18 cellular contexts compared by ENCODE assay signal in genomic region chr18:37175727-37176126, GRCh38.
A peak's percentile ranks its signal among the peaks of the same experiment; 100 is the strongest.
DNase-seq lines count a peak whose midpoint lies in the region; ATAC-seq, FAIRE-seq and TF ChIP-seq lines count a peak whose summit lies in the region.
"Had no signal": no experiment of that assay in that cellular context is flagged by ENCODE, and none has a peak within 500 bp of the region (broad histone marks: within the 10 kb centered on the region; RNA-seq: fewer than 3 reads in every experiment).

No MANE protein-coding gene starts in this region.

- no peaks in the 10 kb centered on the region for H3K79me2 ChIP-seq in mammary epithelial cell (ENCODE audit: insufficient read depth, low read length)

- H3K4me3 ChIP-seq in mammary epithelial cell (replicated peaks in 1 of 3; ENCODE audit: insufficient read depth in 1 of 3, low read depth in 2 of 3, low read length in 3 of 3) (no peak overlapping the region), breast epithelium (no peak overlapping the region)
- H3K4me3 ChIP-seq: GM12878 had no signal

- CTCF ChIA-PET in mammary epithelial cell (lab: Charles Lee; ENCODE audit: low non-redundant PET): no interaction called here

- no peaks in the 10 kb centered on the region for H4K20me1 ChIP-seq in mammary epithelial cell (ENCODE audit: insufficient read depth, low read length)

- no peak for DNase-seq in mammary epithelial cell
- DNase-seq in breast epithelium (ENCODE audit: low spot score in 2 of 2): no peak
- peak; percentile 83 for DNase-seq in NCI-H69 (lab: John Stamatoyannopoulos, UW)
- peak; percentile 78 for DNase-seq in iPS DF 19.7 (ENCODE audit: low read depth, low spot score)
- DNase-seq in activated naive CD8-positive, alpha-beta T cell treated with anti-CD3 and anti-CD28 coated beads for 36 hours: no peak
- DNase-seq in GM12892 (ENCODE audit: insufficient read length): no peak
- no peak for DNase-seq in HK-2 (ENCODE audit: unreplicated experiment)
- DNase-seq: CD4-positive, alpha-beta memory T cell; DND-41; NCI-H1105 treated with DMSO at 0.1 percent for 48 hours; NCI-H1930; NCI-H510A had no signal

- H3K27me3 Mint-ChIP-seq in activated naive CD8-positive, alpha-beta T cell treated with anti-CD3 and anti-CD28 coated beads for 36 hours: no peaks in the 10 kb centered on the region
- H3K27me3 Mint-ChIP-seq: CD4-positive, alpha-beta memory T cell; IgD-negative memory B cell had no signal

- H3K27ac ChIP-seq in mammary epithelial cell (ENCODE audit: insufficient read depth, low read depth, low read length) (no peak overlapping the region), breast epithelium (no peak overlapping the region)
- H3K27ac ChIP-seq: RWPE1 had no signal

- H3K4me2 ChIP-seq in mammary epithelial cell (ENCODE audit: insufficient read depth, low read depth, low read length): peak overlapping the region; percentile 8

- intact Hi-C loops in mammary epithelial cell (cut with micrococcal nuclease): no loop called here
- intact Hi-C loops in breast epithelium (cut with DNase I; ENCODE audit: low total_unique reads): no loop called here

- no TSS peak for BruUV-seq in mammary epithelial cell (replicated peaks; lab: Mats Ljungman, UMichigan)

- H3K4me3 Mint-ChIP-seq in activated naive CD8-positive, alpha-beta T cell treated with anti-CD3 and anti-CD28 coated beads for 36 hours: no peak overlapping the region
- H3K4me3 Mint-ChIP-seq: CD4-positive, alpha-beta memory T cell; IgD-negative memory B cell had no signal

- H3K36me3 ChIP-seq in mammary epithelial cell (ENCODE audit: insufficient read depth, low read length) (no peaks in the 10 kb centered on the region), breast epithelium (no peaks in the 10 kb centered on the region)

- FAIRE-seq in GM12892 (lab: Jason Lieb, UNC): no peak
- FAIRE-seq: G401.6, GM12878, GM18507 had no signal

- H2AFZ ChIP-seq in mammary epithelial cell (ENCODE audit: low read depth, low read length): no peak overlapping the region

- peaks cover 26% of the 10 kb centered on the region for H3K36me3 Mint-ChIP-seq in activated naive CD8-positive, alpha-beta T cell treated with anti-CD3 and anti-CD28 coated beads for 36 hours

- TF ChIP-seq POLR2A in breast epithelium (IDR thresholded peaks at IDR 0.05): no peak
- TF ChIP-seq POLR2A in GM12892 (IDR thresholded peaks at IDR 0.05; ENCODE audit: low read depth, low read length): no peak

- H3K27me3 ChIP-seq in mammary epithelial cell (ENCODE audit: insufficient read depth, low read length) (no peaks in the 10 kb centered on the region), breast epithelium (no peaks in the 10 kb centered on the region)

- no peak for ATAC-seq in HG03097 (IDR thresholded peaks at IDR 0.05; ENCODE audit: low FRiP score, unreplicated experiment)
- ATAC-seq: GM12878 had no signal

- no peak overlapping the region for H3K9ac ChIP-seq in mammary epithelial cell (ENCODE audit: insufficient read depth, low read length)

- no peaks in the 10 kb centered on the region for H3K9me3 Mint-ChIP-seq in activated naive CD8-positive, alpha-beta T cell treated with anti-CD3 and anti-CD28 coated beads for 36 hours
- H3K9me3 Mint-ChIP-seq: CD4-positive, alpha-beta memory T cell; IgD-negative memory B cell had no signal

- H3K9me3 ChIP-seq in mammary epithelial cell (replicated peaks; ENCODE audit: insufficient read depth, low read length) (no peaks in the 10 kb centered on the region), breast epithelium (no peaks in the 10 kb centered on the region)

- no peak overlapping the region for H3K27ac Mint-ChIP-seq in activated naive CD8-positive, alpha-beta T cell treated with anti-CD3 and anti-CD28 coated beads for 36 hours
- H3K27ac Mint-ChIP-seq: CD4-positive, alpha-beta memory T cell; IgD-negative memory B cell had no signal

- H3K4me1 ChIP-seq in mammary epithelial cell (ENCODE audit: insufficient read depth, low read length) (peaks cover 20% of the 10 kb centered on the region), breast epithelium (no peaks in the 10 kb centered on the region)

- no peaks in the 10 kb centered on the region for H3K4me1 Mint-ChIP-seq in activated naive CD8-positive, alpha-beta T cell treated with anti-CD3 and anti-CD28 coated beads for 36 hours
- H3K4me1 Mint-ChIP-seq: CD4-positive, alpha-beta memory T cell; IgD-negative memory B cell had no signal

- in situ Hi-C loops in mammary epithelial cell (cut with MboI; ENCODE audit: low sequenced_read_pairs in 2 of 2): no loop called here

- TF ChIP-seq CTCF in mammary epithelial cell (conservative IDR thresholded peaks at IDR 0.05 in 1 of 2, IDR thresholded peaks at IDR 0.05 in 1 of 2; ENCODE audit: extremely low read depth in 1 of 2, insufficient read depth in 1 of 2, low read depth in 1 of 2, low read length in 2 of 2) (no peak), breast epithelium (IDR thresholded peaks at IDR 0.05) (no peak)

- dilution Hi-C loops in mammary epithelial cell (cut with HindIII; ENCODE audit: low sequenced_read_pairs): no loop called here

Comparison
In these comparisons a context has a peak if more than half of its experiments do, and no peak if none do; other contexts are left out.
1. DNase-seq: peak in NCI-H69 (single experiment) and iPS DF 19.7 (single experiment); none in mammary epithelial cell (single experiment), breast epithelium (0 of 2), activated naive CD8-positive, alpha-beta T cell treated with anti-CD3 and anti-CD28 coated beads for 36 hours (single experiment), GM12892 (single experiment) and HK-2 (single experiment).